In genomic region chr1:247431643-247432042, GRCh38 we compare ENCODE assay signal across 14 cellular contexts. TPM values are rescaled to one million over a fixed set of nuclear protein-coding genes. Genes with fewer than 3 reads are reported as not detected.
"Had no signal": no experiment of that assay in that cellular context is flagged by ENCODE, and none has a peak within 500 bp of the region (broad histone marks: within the 10 kb centered on the region; RNA-seq: fewer than 3 reads in every experiment).

No MANE protein-coding gene starts in this region.

- H3K4me1 Mint-ChIP-seq: WTC11 had no signal

- H3K27ac ChIP-seq: heart left ventricle, right atrium auricular region, tibial artery had no signal

- ATAC-seq: heart left ventricle; naive thymus-derived CD4-positive, alpha-beta T cell; stimulated activated effector memory CD8-positive, alpha-beta T cell treated with anti-CD3 and anti-CD28 coated beads, Interleukin-12 subunit alpha, Interleukin-12 subunit beta, amount 100 ng/mL, for 72 hours; WTC11 had no signal

- H3K4me3 ChIP-seq: heart left ventricle, right atrium auricular region, tibial artery had no signal

- H3K27ac Mint-ChIP-seq: activated naive CD4-positive, alpha-beta T cell treated with anti-CD3 and anti-CD28 coated beads for 36 hours; stimulated activated effector memory CD8-positive, alpha-beta T cell treated with anti-CD3 and anti-CD28 coated beads, Interleukin-12 subunit alpha, Interleukin-12 subunit beta, amount 100 ng/mL, for 72 hours; WTC11 had no signal

- H3K27me3 Mint-ChIP-seq: naive thymus-derived CD4-positive, alpha-beta T cell had no signal

- DNase-seq: activated CD4-positive, alpha-beta T cell treated with anti-CD3 and anti-CD28 coated beads for 48 hours; activated CD8-positive, alpha-beta memory T cell treated with anti-CD3 and anti-CD28 coated beads for 24 hours; activated naive CD4-positive, alpha-beta T cell treated with anti-CD3 and anti-CD28 coated beads for 36 hours; foreskin melanocyte; heart left ventricle; mammary epithelial cell; naive thymus-derived CD4-positive, alpha-beta T cell; posterior cingulate gyrus; small intestine; tibial artery had no signal

- H3K4me3 Mint-ChIP-seq: activated naive CD4-positive, alpha-beta T cell treated with anti-CD3 and anti-CD28 coated beads for 36 hours; naive thymus-derived CD4-positive, alpha-beta T cell; stimulated activated effector memory CD8-positive, alpha-beta T cell treated with anti-CD3 and anti-CD28 coated beads, Interleukin-12 subunit alpha, Interleukin-12 subunit beta, amount 100 ng/mL, for 72 hours; WTC11 had no signal

- H3K9me3 ChIP-seq: heart left ventricle, right atrium auricular region, tibial artery had no signal

- H3K9me3 Mint-ChIP-seq: activated naive CD4-positive, alpha-beta T cell treated with anti-CD3 and anti-CD28 coated beads for 36 hours; naive thymus-derived CD4-positive, alpha-beta T cell; stimulated activated effector memory CD8-positive, alpha-beta T cell treated with anti-CD3 and anti-CD28 coated beads, Interleukin-12 subunit alpha, Interleukin-12 subunit beta, amount 100 ng/mL, for 72 hours; WTC11 had no signal

- H3K36me3 Mint-ChIP-seq: stimulated activated effector memory CD8-positive, alpha-beta T cell treated with anti-CD3 and anti-CD28 coated beads, Interleukin-12 subunit alpha, Interleukin-12 subunit beta, amount 100 ng/mL, for 72 hours; WTC11 had no signal

RNA-seq across cellular contexts. Expression of gene OR2B11, which starts 26.3 kb away (rescaled TPM):
- total RNA-seq: activated naive CD4-positive, alpha-beta T cell treated with anti-CD3 and anti-CD28 coated beads for 36 hours; astrocyte; heart left ventricle; mammary epithelial cell; naive thymus-derived CD4-positive, alpha-beta T cell; right atrium auricular region; WTC11 had no signal
